ENCODE assay signal across 28 cellular contexts in the genomic region with DNA sequence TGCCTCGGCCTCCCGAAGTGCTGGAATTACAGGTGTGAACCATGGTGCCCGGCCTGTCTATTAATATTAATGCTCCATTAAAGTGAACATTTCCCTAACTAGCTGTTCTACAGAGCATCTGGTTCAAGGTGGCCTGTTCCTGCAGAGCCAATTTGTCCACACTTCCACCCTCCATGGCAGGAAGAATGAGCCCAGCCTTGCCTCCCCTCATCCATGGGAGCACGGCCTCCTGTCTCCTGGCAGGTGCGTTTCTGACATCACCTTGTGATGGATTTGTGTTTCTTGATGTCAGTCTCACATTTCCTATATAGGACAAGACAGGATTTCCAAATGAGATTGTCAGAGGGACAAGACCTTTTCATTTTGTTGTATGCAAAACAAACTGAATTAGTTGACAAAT.
"Had no signal": no experiment of that assay in that cellular context is flagged by ENCODE, and none has a peak within 500 bp of the region (broad histone marks: within the 10 kb centered on the region; RNA-seq: fewer than 3 reads in every experiment).

No MANE protein-coding gene starts in this region.

- H3K27me3 ChIP-seq: adrenal gland, body of pancreas had no signal

- H3K4me3 ChIP-seq: adrenal gland, body of pancreas, esophagus squamous epithelium, gastroesophageal sphincter, heart right ventricle had no signal

- H3K36me3 ChIP-seq: adrenal gland, esophagus squamous epithelium, gastroesophageal sphincter, heart right ventricle, WERI-Rb-1 had no signal

- ATAC-seq: activated CD4-positive, CD25-positive, alpha-beta regulatory T cell treated with anti-CD3 and anti-CD28 coated beads, Interleukin-2, amount 50 U/mL, for 24 hours; activated CD8-positive, alpha-beta T cell treated with anti-CD3 and anti-CD28 coated beads for 36 hours; activated naive CD8-positive, alpha-beta T cell treated with anti-CD3 and anti-CD28 coated beads, Interleukin-2, amount 50 U/mL, for 24 hours; activated T-helper 17 cell treated with anti-CD3 and anti-CD28 coated beads, Interleukin-2, amount 50 U/mL, for 72 hours; body of pancreas; gastroesophageal sphincter; heart right ventricle; T-helper 17 cell had no signal

- H3K4me1 ChIP-seq: adrenal gland, body of pancreas, gastroesophageal sphincter, heart right ventricle had no signal

- H3K27ac ChIP-seq: adrenal gland, body of pancreas, epithelial cell of prostate, esophagus squamous epithelium, gastroesophageal sphincter, heart right ventricle, WERI-Rb-1 had no signal

- H3K9me3 ChIP-seq: adrenal gland, body of pancreas, esophagus squamous epithelium, gastroesophageal sphincter, heart right ventricle had no signal

- DNase-seq: activated B cell treated with CpG ODN at 0.5 μM for 24 hours; activated CD4-positive, alpha-beta T cell treated with anti-CD3 and anti-CD28 coated beads for 48 hours; activated CD4-positive, alpha-beta T cell treated with anti-CD3 and anti-CD28 coated beads, Interleukin-2, amount 50 U/mL, for 1 hour; activated CD4-positive, alpha-beta T cell treated with anti-CD3 and anti-CD28 coated beads, Interleukin-2, amount 50 U/mL, for 48 hours; activated CD8-positive, alpha-beta T cell treated with anti-CD3 and anti-CD28 coated beads for 36 hours; activated effector memory CD4-positive, alpha-beta T cell treated with Interleukin-2 at 50 U/mL for 16 hours; activated gamma-delta T cell treated with Interleukin-2 at 50 U/mL for 16 hours; activated naive CD4-positive, alpha-beta T cell treated with Interleukin-2 at 50 U/mL for 16 hours; activated naive CD8-positive, alpha-beta T cell treated with anti-CD3 and anti-CD28 coated beads for 36 hours; activated naive CD8-positive, alpha-beta T cell treated with anti-CD3 and anti-CD28 coated beads, Interleukin-2, amount 50 U/mL, for 24 hours; activated T-cell treated with anti-CD3 and anti-CD28 coated beads, Interleukin-2, amount 50 U/mL, for 24 hours; amygdala; aorta; body of pancreas; caudate nucleus; effector CD8-positive, alpha-beta T cell; esophagus squamous epithelium; foreskin melanocyte; heart right ventricle; T-helper 1 cell; T-helper 17 cell; T1000; WERI-Rb-1 had no signal
